ENCODE assay signal across 8 cellular contexts in genomic region chr1:229340496-229340895, GRCh38.
DNase-seq lines count a peak whose midpoint lies in the region; ATAC-seq and TF ChIP-seq lines count a peak whose summit lies in the region.
"Had no signal": no experiment of that assay in that cellular context is flagged by ENCODE, and none has a peak within 500 bp of the region (broad histone marks: within the 10 kb centered on the region; RNA-seq: fewer than 3 reads in every experiment).

No MANE protein-coding gene starts in this region.

- DNase-seq in NB4 (ENCODE audit: low read depth) (no peak), NCI-H146 treated with DMSO at 0.1 percent for 48 hours (lab: John Stamatoyannopoulos, UW; ENCODE audit: unreplicated experiment) (no peak), ACHN (no peak)

- in situ Hi-C loops in ACHN (cut with HindIII; ENCODE audit: low pct_ligation_motif_present, low pct_unique_long_range_greater_than_20kb, low sequenced_read_pairs) = no loop called here

- peaks cover 9% of the 10 kb centered on the region for H3K36me3 ChIP-seq in DOHH2 (ENCODE audit: control insufficient read depth, low read length)
- H3K36me3 ChIP-seq: WERI-Rb-1 had no signal

- H3K4me2 ChIP-seq in DOHH2 (ENCODE audit: low read length) = peak overlapping the region; percentile 80

- TF ChIP-seq CTCF in DOHH2 (IDR thresholded peaks at IDR 0.05; ENCODE audit: low read depth, low read length, poor library complexity, severe bottlenecking) (no peak), NB4 (IDR thresholded peaks at IDR 0.05; ENCODE audit: low read depth, low read length) (no peak), nephron (IDR thresholded peaks at IDR 0.05; ENCODE audit: unreplicated experiment in 3 of 3) (no peak)

- H3K27ac ChIP-seq in DOHH2 (ENCODE audit: low read depth, low read length) (no peak overlapping the region), angular gyrus (ENCODE audit: low read depth, low read length) (peak overlapping the region; percentile 96)
- H3K27ac ChIP-seq: WERI-Rb-1 had no signal

- peaks cover 17% of the 10 kb centered on the region for H3F3A ChIP-seq in DOHH2 (ENCODE audit: control insufficient read depth, insufficient read depth)

- no peaks in the 10 kb centered on the region for H3K27me3 ChIP-seq in DOHH2 (ENCODE audit: control insufficient read depth, low read length)

- H3K79me2 ChIP-seq in DOHH2 (ENCODE audit: control insufficient read depth, low read length) = peaks cover 62% of the 10 kb centered on the region

- no peaks in the 10 kb centered on the region for H3K9me3 Mint-ChIP-seq in nephron

- H4K20me1 ChIP-seq in DOHH2 (ENCODE audit: control insufficient read depth, insufficient read depth, low read depth, low read length) = 0 out of 2 replicates have a peak, but pooled peaks cover 6% of the 10 kb centered on the region

- no peaks in the 10 kb centered on the region for H3K9me2 ChIP-seq in DOHH2 (replicated peaks; ENCODE audit: control insufficient read depth, low read length)

- H3K36me3 Mint-ChIP-seq in nephron (ENCODE audit: low read depth) = peaks cover under 1% of the 10 kb centered on the region

- H3K4me3 ChIP-seq in DOHH2 (ENCODE audit: low read length) (peak overlapping the region; percentile 78), NB4 (ENCODE audit: low read depth, low read length) (peak overlapping the region; percentile 93)

- H3K27ac Mint-ChIP-seq in nephron = no peak overlapping the region

- no peak for ATAC-seq in GM18502 (IDR thresholded peaks at IDR 0.05; ENCODE audit: poor library complexity, unreplicated experiment)

- H3K4me3 Mint-ChIP-seq in nephron = peak overlapping the region; percentile 79 to 93 (median 86)

- H3K4me1 Mint-ChIP-seq in nephron = peaks cover 24% of the 10 kb centered on the region

- TF ChIP-seq POLR2A in NB4 (IDR thresholded peaks at IDR 0.05; ENCODE audit: extremely low read depth, insufficient read length) = no peak

- H3K27me3 Mint-ChIP-seq in nephron (ENCODE audit: low read depth) = peaks cover 12% of the 10 kb centered on the region

- peaks cover 49% of the 10 kb centered on the region for H3K4me1 ChIP-seq in DOHH2 (ENCODE audit: control insufficient read depth, low read length)

- H3K9me3 ChIP-seq in DOHH2 (ENCODE audit: control insufficient read depth, insufficient read depth, low read length) = 0 out of 2 replicates have a peak, but pooled peaks cover 3% of the 10 kb centered on the region
